1 cellular context compared by ENCODE assay signal in genomic region chr10:113920819-113921345, GRCh38.
TF ChIP-seq lines count a peak whose summit lies in the region.

No MANE protein-coding gene starts in this region.

TF ChIP-seq in HepG2, 621 proteins besides CTCF, POLR2A, EP300 and RAD21 (continued from another document):
- TF ChIP-seq TFDP1 (CRISPR knock-in tag; IDR thresholded peaks at IDR 0.05; ENCODE audit: borderline replicate concordance) (no peak), NFAT5 (CRISPR knock-in tag; IDR thresholded peaks at IDR 0.05) (no peak), ZBTB34 (CRISPR knock-in tag; IDR thresholded peaks at IDR 0.05) (no peak), ZFY (CRISPR knock-in tag; IDR thresholded peaks at IDR 0.05) (no peak), SMC3 (IDR thresholded peaks at IDR 0.05; ENCODE audit: low read length) (no peak), ZNF275 (CRISPR knock-in tag; IDR thresholded peaks at IDR 0.05; ENCODE audit: borderline replicate concordance) (no peak), ZNF720 (CRISPR knock-in tag; IDR thresholded peaks at IDR 0.05) (no peak), SKI (IDR thresholded peaks at IDR 0.05; ENCODE audit: partially characterized antibody) (no peak), SNAPC5 (CRISPR knock-in tag; IDR thresholded peaks at IDR 0.05; ENCODE audit: borderline replicate concordance) (no peak)
TF ChIP-seq in HepG2: peak in this region for 0.
